ENCODE assay signal across 2 cellular contexts in the genomic region with DNA sequence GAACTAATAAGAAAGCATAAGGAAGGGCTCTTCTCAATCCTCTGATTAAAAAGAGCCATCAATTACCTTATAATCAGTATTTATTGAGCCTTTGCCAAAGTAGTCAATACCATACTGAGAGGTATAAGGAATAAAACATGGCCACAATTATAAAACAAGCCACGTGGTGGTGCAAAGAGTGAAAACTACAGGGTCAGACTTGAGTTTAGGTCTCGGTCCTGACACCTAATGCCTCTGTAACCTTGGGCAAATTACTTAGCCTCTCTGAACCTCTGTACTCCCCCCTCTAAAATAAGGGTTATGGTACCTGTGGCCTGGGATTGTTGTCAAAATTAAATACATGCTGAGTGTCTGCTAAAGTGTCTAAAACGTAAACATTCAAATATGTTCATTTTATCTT.
TF ChIP-seq lines count a peak whose summit lies in the region.

No MANE protein-coding gene starts in this region.

TF ChIP-seq in GM12878, 131 proteins besides CTCF, POLR2A, EP300 and RAD21:
- TF ChIP-seq STAT1 (conservative IDR thresholded peaks at IDR 0.05) (no peak), GATAD2B (conservative IDR thresholded peaks at IDR 0.05; ENCODE audit: low read depth) (no peak), SP1 (IDR thresholded peaks at IDR 0.05; ENCODE audit: low read depth, low read length) (no peak), ZNF24 (IDR thresholded peaks at IDR 0.05) (no peak), POU2F2 (IDR thresholded peaks at IDR 0.05; ENCODE audit: borderline replicate concordance, low read depth, low read length) (no peak), KDM1A (IDR thresholded peaks at IDR 0.05; ENCODE audit: borderline replicate concordance) (no peak), SIX5 (IDR thresholded peaks at IDR 0.05; ENCODE audit: low read depth, low read length, severe bottlenecking) (no peak)
- TF ChIP-seq, protein P1, sequence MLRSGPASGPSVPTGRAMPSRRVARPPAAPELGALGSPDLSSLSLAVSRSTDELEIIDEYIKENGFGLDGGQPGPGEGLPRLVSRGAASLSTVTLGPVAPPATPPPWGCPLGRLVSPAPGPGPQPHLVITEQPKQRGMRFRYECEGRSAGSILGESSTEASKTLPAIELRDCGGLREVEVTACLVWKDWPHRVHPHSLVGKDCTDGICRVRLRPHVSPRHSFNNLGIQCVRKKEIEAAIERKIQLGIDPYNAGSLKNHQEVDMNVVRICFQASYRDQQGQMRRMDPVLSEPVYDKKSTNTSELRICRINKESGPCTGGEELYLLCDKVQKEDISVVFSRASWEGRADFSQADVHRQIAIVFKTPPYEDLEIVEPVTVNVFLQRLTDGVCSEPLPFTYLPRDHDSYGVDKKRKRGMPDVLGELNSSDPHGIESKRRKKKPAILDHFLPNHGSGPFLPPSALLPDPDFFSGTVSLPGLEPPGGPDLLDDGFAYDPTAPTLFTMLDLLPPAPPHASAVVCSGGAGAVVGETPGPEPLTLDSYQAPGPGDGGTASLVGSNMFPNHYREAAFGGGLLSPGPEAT (IDR thresholded peaks at IDR 0.05; ENCODE audit: low read depth): no peak
- TF ChIP-seq, protein P2, sequence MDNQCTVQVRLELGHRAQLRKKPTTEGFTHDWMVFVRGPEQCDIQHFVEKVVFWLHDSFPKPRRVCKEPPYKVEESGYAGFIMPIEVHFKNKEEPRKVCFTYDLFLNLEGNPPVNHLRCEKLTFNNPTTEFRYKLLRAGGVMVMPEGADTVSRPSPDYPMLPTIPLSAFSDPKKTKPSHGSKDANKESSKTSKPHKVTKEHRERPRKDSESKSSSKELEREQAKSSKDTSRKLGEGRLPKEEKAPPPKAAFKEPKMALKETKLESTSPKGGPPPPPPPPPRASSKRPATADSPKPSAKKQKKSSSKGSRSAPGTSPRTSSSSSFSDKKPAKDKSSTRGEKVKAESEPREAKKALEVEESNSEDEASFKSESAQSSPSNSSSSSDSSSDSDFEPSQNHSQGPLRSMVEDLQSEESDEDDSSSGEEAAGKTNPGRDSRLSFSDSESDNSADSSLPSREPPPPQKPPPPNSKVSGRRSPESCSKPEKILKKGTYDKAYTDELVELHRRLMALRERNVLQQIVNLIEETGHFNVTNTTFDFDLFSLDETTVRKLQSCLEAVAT (IDR thresholded peaks at IDR 0.05): no peak

TF ChIP-seq in HepG2, 621 proteins besides CTCF, POLR2A, EP300 and RAD21:
- no peak for TF ChIP-seq ZKSCAN5 (CRISPR knock-in tag; IDR thresholded peaks at IDR 0.05)
- TF ChIP-seq ZC3H13 (CRISPR knock-in tag; IDR thresholded peaks at IDR 0.05): no peak
- no peak for TF ChIP-seq NFE2L1 (CRISPR knock-in tag; IDR thresholded peaks at IDR 0.05; ENCODE audit: borderline replicate concordance)
- TF ChIP-seq MAZ (IDR thresholded peaks at IDR 0.05; ENCODE audit: borderline replicate concordance, low read depth, low read length): no peak
- no peak for TF ChIP-seq MAZ (CRISPR knock-in tag; IDR thresholded peaks at IDR 0.05; ENCODE audit: low read depth)
- TF ChIP-seq, protein P3, sequence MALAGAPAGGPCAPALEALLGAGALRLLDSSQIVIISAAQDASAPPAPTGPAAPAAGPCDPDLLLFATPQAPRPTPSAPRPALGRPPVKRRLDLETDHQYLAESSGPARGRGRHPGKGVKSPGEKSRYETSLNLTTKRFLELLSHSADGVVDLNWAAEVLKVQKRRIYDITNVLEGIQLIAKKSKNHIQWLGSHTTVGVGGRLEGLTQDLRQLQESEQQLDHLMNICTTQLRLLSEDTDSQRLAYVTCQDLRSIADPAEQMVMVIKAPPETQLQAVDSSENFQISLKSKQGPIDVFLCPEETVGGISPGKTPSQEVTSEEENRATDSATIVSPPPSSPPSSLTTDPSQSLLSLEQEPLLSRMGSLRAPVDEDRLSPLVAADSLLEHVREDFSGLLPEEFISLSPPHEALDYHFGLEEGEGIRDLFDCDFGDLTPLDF (CRISPR knock-in tag; IDR thresholded peaks at IDR 0.05): no peak
- no peak for TF ChIP-seq ZFYVE20 (CRISPR knock-in tag; IDR thresholded peaks at IDR 0.05; ENCODE audit: borderline replicate concordance, low read depth)
- TF ChIP-seq YY1 (IDR thresholded peaks at IDR 0.05; ENCODE audit: insufficient read depth, insufficient replicate concordance, low read depth, low read length): no peak
- TF ChIP-seq, protein P4, sequence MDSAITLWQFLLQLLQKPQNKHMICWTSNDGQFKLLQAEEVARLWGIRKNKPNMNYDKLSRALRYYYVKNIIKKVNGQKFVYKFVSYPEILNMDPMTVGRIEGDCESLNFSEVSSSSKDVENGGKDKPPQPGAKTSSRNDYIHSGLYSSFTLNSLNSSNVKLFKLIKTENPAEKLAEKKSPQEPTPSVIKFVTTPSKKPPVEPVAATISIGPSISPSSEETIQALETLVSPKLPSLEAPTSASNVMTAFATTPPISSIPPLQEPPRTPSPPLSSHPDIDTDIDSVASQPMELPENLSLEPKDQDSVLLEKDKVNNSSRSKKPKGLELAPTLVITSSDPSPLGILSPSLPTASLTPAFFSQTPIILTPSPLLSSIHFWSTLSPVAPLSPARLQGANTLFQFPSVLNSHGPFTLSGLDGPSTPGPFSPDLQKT (CRISPR knock-in tag; IDR thresholded peaks at IDR 0.05; ENCODE audit: borderline replicate concordance): no peak
- no peak for TF ChIP-seq SNRNP70 (IDR thresholded peaks at IDR 0.05; ENCODE audit: low read depth, low read length)
- TF ChIP-seq RAD51 (IDR thresholded peaks at IDR 0.05; ENCODE audit: borderline replicate concordance): no peak
- TF ChIP-seq ZNF234 (CRISPR knock-in tag; conservative IDR thresholded peaks at IDR 0.05): no peak
- TF ChIP-seq, protein P5, sequence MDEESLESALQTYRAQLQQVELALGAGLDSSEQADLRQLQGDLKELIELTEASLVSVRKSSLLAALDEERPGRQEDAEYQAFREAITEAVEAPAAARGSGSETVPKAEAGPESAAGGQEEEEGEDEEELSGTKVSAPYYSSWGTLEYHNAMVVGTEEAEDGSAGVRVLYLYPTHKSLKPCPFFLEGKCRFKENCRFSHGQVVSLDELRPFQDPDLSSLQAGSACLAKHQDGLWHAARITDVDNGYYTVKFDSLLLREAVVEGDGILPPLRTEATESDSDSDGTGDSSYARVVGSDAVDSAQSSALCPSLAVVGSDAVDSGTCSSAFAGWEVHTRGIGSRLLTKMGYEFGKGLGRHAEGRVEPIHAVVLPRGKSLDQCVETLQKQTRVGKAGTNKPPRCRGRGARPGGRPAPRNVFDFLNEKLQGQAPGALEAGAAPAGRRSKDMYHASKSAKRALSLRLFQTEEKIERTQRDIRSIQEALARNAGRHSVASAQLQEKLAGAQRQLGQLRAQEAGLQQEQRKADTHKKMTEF (CRISPR knock-in tag; IDR thresholded peaks at IDR 0.05): no peak
- no peak for TF ChIP-seq KMT2B (CRISPR knock-in tag; IDR thresholded peaks at IDR 0.05)
- TF ChIP-seq DNMT1 (CRISPR knock-in tag; IDR thresholded peaks at IDR 0.05): no peak
TF ChIP-seq in HepG2: peak in this region for 0.
